In the genomic region with DNA sequence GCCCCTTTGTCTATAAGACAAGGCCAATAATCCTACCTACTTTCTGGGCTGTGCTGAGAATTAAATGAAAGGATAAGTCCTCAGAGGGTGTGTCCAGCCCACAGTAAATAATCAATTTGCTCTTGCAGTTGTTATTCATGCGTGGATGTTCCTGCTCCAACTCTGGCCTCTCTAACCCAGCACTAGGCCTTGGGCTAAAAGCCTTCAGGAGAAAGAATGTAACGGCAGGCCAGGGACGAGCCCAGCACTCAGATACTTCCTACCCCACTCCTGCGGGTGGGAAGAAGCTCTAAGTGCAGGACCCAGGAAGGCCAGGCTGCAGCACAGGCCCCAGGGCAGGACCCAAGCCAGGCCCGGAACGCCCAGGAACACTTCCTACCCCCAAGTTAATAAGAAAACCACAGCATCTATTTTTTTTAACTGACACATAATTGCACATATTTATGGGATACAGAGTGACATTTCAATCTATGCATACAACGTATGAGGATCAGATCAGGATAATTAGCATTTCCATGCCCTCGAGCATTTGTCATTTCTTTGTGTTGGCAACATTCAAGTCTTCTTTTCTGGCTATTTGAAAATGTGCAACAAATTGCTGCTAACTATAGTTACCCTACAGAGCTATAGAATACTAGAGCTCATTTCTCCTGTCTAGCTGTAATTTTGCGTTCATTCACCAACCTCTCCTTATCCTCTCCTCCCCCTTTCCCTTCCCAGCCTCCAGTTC, we compare ENCODE assay signal across 10 cellular contexts.
A peak's percentile ranks its signal among the peaks of the same experiment; 100 is the strongest.
DNase-seq lines count a peak whose midpoint lies in the region; ATAC-seq and TF ChIP-seq lines count a peak whose summit lies in the region.
"Had no signal": no experiment of that assay in that cellular context is flagged by ENCODE, and none has a peak within 500 bp of the region (broad histone marks: within the 10 kb centered on the region; RNA-seq: fewer than 3 reads in every experiment).

No MANE protein-coding gene starts in this region.

- H3K9me3 ChIP-seq in CD4-positive, alpha-beta memory T cell (ENCODE audit: control insufficient read depth in 1 of 2, low read length in 2 of 2): no peaks in the 10 kb centered on the region
- no peaks in the 10 kb centered on the region for H3K9me3 ChIP-seq in mammary epithelial cell (replicated peaks; ENCODE audit: insufficient read depth, low read length)

- TF ChIP-seq CTCF in mammary epithelial cell (conservative IDR thresholded peaks at IDR 0.05 in 1 of 2, IDR thresholded peaks at IDR 0.05 in 1 of 2; ENCODE audit: extremely low read depth in 1 of 2, insufficient read depth in 1 of 2, low read depth in 1 of 2, low read length in 2 of 2): no peak

- dilution Hi-C loops in mammary epithelial cell (cut with HindIII; ENCODE audit: low sequenced_read_pairs): no loop called here

- intact Hi-C loops in CD4-positive, alpha-beta memory T cell (cut with micrococcal nuclease): no loop called here
- intact Hi-C loops in mammary epithelial cell (cut with micrococcal nuclease): no loop called here

- H3K36me3 Mint-ChIP-seq in CD4-positive, alpha-beta memory T cell: no peaks in the 10 kb centered on the region
- no peaks in the 10 kb centered on the region for H3K36me3 Mint-ChIP-seq in T-cell
- H3K36me3 Mint-ChIP-seq in activated naive CD4-positive, alpha-beta T cell treated with anti-CD3 and anti-CD28 coated beads, Interleukin-2, amount 50 U/mL, for 72 hours: peaks cover 0 to 43% of the 10 kb centered on the region in 2 donors

- no peak for ATAC-seq in T-cell (replicated peaks in 1 of 4)
- ATAC-seq in GM21515 (IDR thresholded peaks at IDR 0.05; ENCODE audit: unreplicated experiment): no peak
- ATAC-seq in GM21360 (IDR thresholded peaks at IDR 0.05; ENCODE audit: unreplicated experiment): no peak
- ATAC-seq in activated naive CD4-positive, alpha-beta T cell treated with anti-CD3 and anti-CD28 coated beads, Interleukin-2, amount 50 U/mL, for 72 hours: no peak
- ATAC-seq: K562 had no signal

- peak overlapping the region in 1 of 8 donors; percentile 14 for H3K4me3 Mint-ChIP-seq in CD4-positive, alpha-beta memory T cell
- H3K4me3 Mint-ChIP-seq in T-cell: no peak overlapping the region

- in situ Hi-C loops in mammary epithelial cell (cut with MboI; ENCODE audit: low sequenced_read_pairs in 2 of 2): no loop called here

- H3K27ac Mint-ChIP-seq in CD4-positive, alpha-beta memory T cell: peak overlapping the region in 6 of 7 donors; percentile 6 to 92 (median 54)
- peak overlapping the region; percentile 34 to 66 for H3K27ac Mint-ChIP-seq in T-cell
- no peak overlapping the region for H3K27ac Mint-ChIP-seq in activated naive CD4-positive, alpha-beta T cell treated with anti-CD3 and anti-CD28 coated beads, Interleukin-2, amount 50 U/mL, for 72 hours

- H3K27ac ChIP-seq in CD4-positive, alpha-beta memory T cell (ENCODE audit: low read depth, low read length): no peak overlapping the region
- no peak overlapping the region for H3K27ac ChIP-seq in mammary epithelial cell (ENCODE audit: insufficient read depth, low read depth, low read length)

- POLR2A ChIA-PET in CD4-positive, alpha-beta memory T cell (lab: Charles Lee; ENCODE audit: partially characterized antibody): interaction anchor here (0.7 kb wide), 1 partner anchor 8 kb away, joined by 3 read pairs; no protein-coding TSS in a partner anchor
- POLR2A ChIA-PET in T-cell (lab: Charles Lee): no interaction called here

- no peak overlapping the region for H3K4me3 ChIP-seq in CD4-positive, alpha-beta memory T cell (ENCODE audit: low read length in 2 of 2)
- no peak overlapping the region for H3K4me3 ChIP-seq in mammary epithelial cell (replicated peaks in 1 of 3; ENCODE audit: insufficient read depth in 1 of 3, low read depth in 2 of 3, low read length in 3 of 3)
- H3K4me3 ChIP-seq: coronary artery, K562 had no signal

- H3K27me3 ChIP-seq in CD4-positive, alpha-beta memory T cell (ENCODE audit: insufficient read depth, low read length): no peaks in the 10 kb centered on the region
- H3K27me3 ChIP-seq in mammary epithelial cell (ENCODE audit: insufficient read depth, low read length): peaks cover 5% of the 10 kb centered on the region

- no peak overlapping the region for H2AFZ ChIP-seq in mammary epithelial cell (ENCODE audit: low read depth, low read length)

- no peaks in the 10 kb centered on the region for H3K36me3 ChIP-seq in CD4-positive, alpha-beta memory T cell (ENCODE audit: insufficient read depth, low read length)
- no peaks in the 10 kb centered on the region for H3K36me3 ChIP-seq in mammary epithelial cell (ENCODE audit: insufficient read depth, low read length)

- no peak for DNase-seq in CD4-positive, alpha-beta memory T cell
- DNase-seq in T-cell (no peak), foreskin melanocyte (peak; percentile 63), renal cortical epithelial cell (ENCODE audit: low read depth) (peak; percentile 45), mammary epithelial cell (no peak)
- DNase-seq in activated naive CD4-positive, alpha-beta T cell treated with anti-CD3 and anti-CD28 coated beads, Interleukin-2, amount 50 U/mL, for 72 hours (ENCODE audit: low spot score in 2 of 2): no peak

- no TSS peak for BruUV-seq in mammary epithelial cell (replicated peaks; lab: Mats Ljungman, UMichigan)

- peaks cover 4 to 28% (median 12%) of the 10 kb centered on the region in 4 donors for H3K4me1 Mint-ChIP-seq in CD4-positive, alpha-beta memory T cell
- H3K4me1 Mint-ChIP-seq in T-cell: peaks cover 0 to 20% (median 6%) of the 10 kb centered on the region in 3 donors

- no peak overlapping the region for H3K9ac ChIP-seq in mammary epithelial cell (ENCODE audit: insufficient read depth, low read length)

- H3K4me1 ChIP-seq in CD4-positive, alpha-beta memory T cell (ENCODE audit: insufficient read depth, low read length): no peaks in the 10 kb centered on the region
- no peaks in the 10 kb centered on the region for H3K4me1 ChIP-seq in mammary epithelial cell (ENCODE audit: insufficient read depth, low read length)

- WGBS in mammary epithelial cell (ENCODE audit: low coverage, missing lambda C conversion rate): 84% methylated on average over 9 of the region's 9 CpGs

- H4K20me1 ChIP-seq in mammary epithelial cell (ENCODE audit: insufficient read depth, low read length): no peaks in the 10 kb centered on the region

- no peak overlapping the region for H3K4me2 ChIP-seq in mammary epithelial cell (ENCODE audit: insufficient read depth, low read depth, low read length)

- CTCF ChIA-PET in CD4-positive, alpha-beta memory T cell (lab: Charles Lee; ENCODE audit: partially characterized antibody): no interaction called here
- CTCF ChIA-PET in T-cell (lab: Charles Lee) (no interaction called here), mammary epithelial cell (lab: Charles Lee; ENCODE audit: low non-redundant PET) (no interaction called here)

- H3K27me3 Mint-ChIP-seq in CD4-positive, alpha-beta memory T cell: peaks cover 0 to 2% of the 10 kb centered on the region in 2 donors
- no peaks in the 10 kb centered on the region for H3K27me3 Mint-ChIP-seq in T-cell

- peaks cover 0 to 2% (median 0%) of the 10 kb centered on the region in 8 donors for H3K9me3 Mint-ChIP-seq in CD4-positive, alpha-beta memory T cell
- no peaks in the 10 kb centered on the region for H3K9me3 Mint-ChIP-seq in T-cell
- peaks cover 0 to 13% of the 10 kb centered on the region in 2 donors for H3K9me3 Mint-ChIP-seq in activated naive CD4-positive, alpha-beta T cell treated with anti-CD3 and anti-CD28 coated beads, Interleukin-2, amount 50 U/mL, for 72 hours

- H3K79me2 ChIP-seq in mammary epithelial cell (ENCODE audit: insufficient read depth, low read length): no peaks in the 10 kb centered on the region

Comparison
In these comparisons a context has a peak if more than half of its experiments do, and no peak if none do; other contexts are left out.
1. DNase-seq: peak in foreskin melanocyte (single experiment) and renal cortical epithelial cell (single experiment); none in CD4-positive, alpha-beta memory T cell (0 of 5), T-cell (0 of 34), mammary epithelial cell (single experiment) and activated naive CD4-positive, alpha-beta T cell treated with anti-CD3 and anti-CD28 coated beads, Interleukin-2, amount 50 U/mL, for 72 hours (0 of 2).
2. H3K27ac Mint-ChIP-seq: peak in CD4-positive, alpha-beta memory T cell (6 of 7) and T-cell (2 of 2); none in activated naive CD4-positive, alpha-beta T cell treated with anti-CD3 and anti-CD28 coated beads, Interleukin-2, amount 50 U/mL, for 72 hours (0 of 2).